In genomic region chr1:201089621-201090020, GRCh38 we compare ENCODE assay signal across 20 cellular contexts. TPM values are rescaled to one million over a fixed set of nuclear protein-coding genes. Genes with fewer than 3 reads are reported as not detected.
DNase-seq lines count a peak whose midpoint lies in the region; ATAC-seq and TF ChIP-seq lines count a peak whose summit lies in the region.
"Had no signal": no experiment of that assay in that cellular context is flagged by ENCODE, and none has a peak within 500 bp of the region (broad histone marks: within the 10 kb centered on the region; RNA-seq: fewer than 3 reads in every experiment).

No MANE protein-coding gene starts in this region.

- H3K36me3 Mint-ChIP-seq in brain (no peaks in the 10 kb centered on the region), nephron (ENCODE audit: low read depth) (no peaks in the 10 kb centered on the region)
- H3K36me3 Mint-ChIP-seq: CD8-positive, alpha-beta memory T cell had no signal

- no peaks in the 10 kb centered on the region for H3K27me3 ChIP-seq in skeletal muscle tissue (ENCODE audit: control insufficient read depth in 3 of 3, insufficient read depth in 3 of 3, low read length in 3 of 3)
- H3K27me3 ChIP-seq: BLaER1 had no signal

- peak overlapping the region in 3 of 5 experiments; percentile 6 to 80 (median 75) for H3K27ac Mint-ChIP-seq in brain
- H3K27ac Mint-ChIP-seq in nephron: peak overlapping the region; percentile 72 to 88 (median 83)
- H3K27ac Mint-ChIP-seq: CD8-positive, alpha-beta memory T cell; IgD-negative memory B cell had no signal

- peak overlapping the region in 1 of 3 donors; percentile 60 for H3K9ac ChIP-seq in skeletal muscle tissue (ENCODE audit: low read depth in 1 of 3, low read length in 3 of 3)
- H3K9ac ChIP-seq: BLaER1 had no signal

- H3K27me3 Mint-ChIP-seq in brain (peaks cover 4% of the 10 kb centered on the region), nephron (ENCODE audit: low read depth) (peaks cover 5% of the 10 kb centered on the region)

- no peak overlapping the region for H3K4me3 ChIP-seq in skeletal muscle tissue (ENCODE audit: low read length in 3 of 3)
- H3K4me3 ChIP-seq: BLaER1 had no signal

- H3K9me3 ChIP-seq in skeletal muscle tissue (ENCODE audit: control insufficient read depth in 3 of 3, low read length in 3 of 3): no peaks in the 10 kb centered on the region
- H3K9me3 ChIP-seq: BLaER1 had no signal

- TF ChIP-seq CTCF in brain (conservative IDR thresholded peaks at IDR 0.05) (no peak), nephron (IDR thresholded peaks at IDR 0.05; ENCODE audit: unreplicated experiment in 3 of 3) (no peak)

- ATAC-seq in HG03439 (IDR thresholded peaks at IDR 0.05; ENCODE audit: unreplicated experiment): no peak

- H3K4me3 Mint-ChIP-seq in brain (no peak overlapping the region), nephron (peak overlapping the region in 1 of 3 experiments; percentile 13)
- H3K4me3 Mint-ChIP-seq: CD8-positive, alpha-beta memory T cell; IgD-negative memory B cell had no signal

- peak overlapping the region; percentile 45 for H3K27ac ChIP-seq in skeletal muscle tissue (ENCODE audit: low read depth, low read length)
- H3K27ac ChIP-seq: BLaER1 had no signal

- H3K36me3 ChIP-seq in skeletal muscle tissue (ENCODE audit: control insufficient read depth in 3 of 3, insufficient read depth in 3 of 3, low read length in 3 of 3): peaks cover 53 to 80% (median 65%) of the 10 kb centered on the region in 3 donors
- H3K36me3 ChIP-seq: BLaER1 had no signal

- H3K4me1 Mint-ChIP-seq in brain (peaks cover 54% of the 10 kb centered on the region), nephron (peaks cover 67% of the 10 kb centered on the region)
- H3K4me1 Mint-ChIP-seq: CD8-positive, alpha-beta memory T cell; IgD-negative memory B cell had no signal

- H3K9me3 Mint-ChIP-seq in brain (peaks cover 0 to 3% (median 0%) of the 10 kb centered on the region in 5 experiments), nephron (no peaks in the 10 kb centered on the region)
- H3K9me3 Mint-ChIP-seq: CD8-positive, alpha-beta memory T cell had no signal

- DNase-seq in NCI-H2171 treated with DMSO at 0.1 percent for 48 hours (lab: John Stamatoyannopoulos, UW) (peak; percentile 56), NCI-H2171 (lab: John Stamatoyannopoulos, UW) (no peak), SW480 (ENCODE audit: low spot score) (no peak), SHP77 (lab: John Stamatoyannopoulos, UW) (no peak)
- DNase-seq: CD8-positive, alpha-beta memory T cell; GF-D8; H7; Kasumi-1; MM.1S; NCI-H1092 treated with DMSO at 0.1 percent for 48 hours; NCI-H187 treated with DMSO at 0.1 percent for 48 hours; NCI-H510A treated with DMSO at 0.1 percent for 48 hours; SHP77 treated with DMSO at 0.1 percent for 48 hours had no signal

- peaks cover 50 to 69% (median 56%) of the 10 kb centered on the region in 3 donors for H3K4me1 ChIP-seq in skeletal muscle tissue (ENCODE audit: control insufficient read depth in 3 of 3, insufficient read depth in 3 of 3, low read length in 3 of 3)

RNA-seq across cellular contexts. Expression of gene CACNA1S, which starts 22.6 kb away (rescaled TPM):
- 0.19 TPM for polyA plus RNA-seq in brain (ENCODE audit: insufficient read depth, low read depth, low replicate concordance)
- 43.3 TPM for total RNA-seq in skeletal muscle tissue
- total RNA-seq: CD8-positive, alpha-beta memory T cell; Daoy; H7 had no signal
- polyA plus RNA-seq: CD8-positive, alpha-beta memory T cell; IgD-negative memory B cell had no signal

RNA-seq across cellular contexts. Expression of gene ASCL5, which starts 37.4 kb away (rescaled TPM):
- polyA plus RNA-seq in brain (ENCODE audit: insufficient read depth, low read depth, low replicate concordance): not detected
- not detected for total RNA-seq in skeletal muscle tissue
- total RNA-seq: Daoy, H7 had no signal
- polyA plus RNA-seq: CD8-positive, alpha-beta memory T cell; IgD-negative memory B cell had no signal
